16 cellular contexts compared by ENCODE assay signal in the genomic region with DNA sequence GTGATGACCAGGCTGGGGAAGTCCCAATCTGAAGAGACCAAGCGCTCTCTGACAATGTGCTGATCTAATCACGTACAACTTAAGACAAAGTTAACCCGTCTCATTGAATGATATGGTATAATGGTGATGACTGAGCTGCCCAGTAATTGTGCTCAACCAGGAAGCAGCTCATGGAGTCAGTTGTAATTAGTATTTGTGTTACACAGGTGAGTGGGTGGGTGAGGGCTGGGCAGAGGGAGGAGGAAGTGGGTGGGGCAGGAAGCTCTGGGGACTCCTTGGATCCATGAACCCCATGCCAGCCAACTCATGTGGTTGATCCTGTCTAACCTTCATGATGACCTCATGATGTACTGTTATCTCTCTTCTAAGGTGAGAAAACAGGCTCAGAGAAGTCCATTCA. TPM values are rescaled to one million over a fixed set of nuclear protein-coding genes. Genes with fewer than 3 reads are reported as not detected.
A peak's percentile ranks its signal among the peaks of the same experiment; 100 is the strongest.
DNase-seq lines count a peak whose midpoint lies in the region; ATAC-seq, FAIRE-seq and TF ChIP-seq lines count a peak whose summit lies in the region.
"Had no signal": no experiment of that assay in that cellular context is flagged by ENCODE, and none has a peak within 500 bp of the region (broad histone marks: within the 10 kb centered on the region; RNA-seq: fewer than 3 reads in every experiment).

No MANE protein-coding gene starts in this region.

- H4K8ac ChIP-seq in IMR-90 (ENCODE audit: low read depth in 2 of 2, low read length in 2 of 2) = no peak overlapping the region

- TF ChIP-seq RAD21 in IMR-90 (IDR thresholded peaks at IDR 0.05; ENCODE audit: low read length) = no peak

- no peak overlapping the region for H3K56ac ChIP-seq in IMR-90 (ENCODE audit: extremely low read depth, insufficient read depth, low read length)

- WGBS in IMR-90 (ENCODE audit: extremely low coverage in 2 of 2, insufficient read length in 1 of 2), 2 experiments = 94% methylated on average over 2 of the region's 3 CpGs; no CpG with 5 or more reads in 1 of the 2 experiments

- H4K20me1 ChIP-seq in IMR-90 (ENCODE audit: insufficient read depth, low read length) = peaks cover 41% of the 10 kb centered on the region

- FAIRE-seq in GM19239 (lab: Jason Lieb, UNC) = no peak
- FAIRE-seq: TTC549 had no signal

- intact Hi-C loops in IMR-90 (cut with micrococcal nuclease) = no loop called here
- intact Hi-C loops in activated CD8-positive, alpha-beta T cell treated with anti-CD3 and anti-CD28 coated beads for 36 hours (cut with micrococcal nuclease) = no loop called here

- no peak overlapping the region for H3K18ac ChIP-seq in IMR-90 (ENCODE audit: low read depth, low read length)

- no peak overlapping the region for H3K4me3 ChIP-seq in IMR-90 (ENCODE audit: insufficient read depth, low read depth, low read length)
- no peak overlapping the region for H3K4me3 ChIP-seq in H7 (ENCODE audit: insufficient read depth, low read depth, low read length)
- H3K4me3 ChIP-seq: gastroesophageal sphincter, ovary had no signal

- H2BK20ac ChIP-seq in IMR-90 (ENCODE audit: low read depth, low read length) = no peak overlapping the region

- H3K4ac ChIP-seq in IMR-90 (ENCODE audit: low read depth, low read length) = no peak overlapping the region

- H3K79me1 ChIP-seq in IMR-90 (ENCODE audit: low read depth in 1 of 2, low read length in 2 of 2) = peaks cover 37 to 86% of the 10 kb centered on the region in 2 experiments

- ATAC-seq in IMR-90 (ENCODE audit: low read depth) (no peak), GM21526 (IDR thresholded peaks at IDR 0.05; ENCODE audit: low FRiP score, unreplicated experiment) (no peak)
- no peak for ATAC-seq in activated CD8-positive, alpha-beta T cell treated with anti-CD3 and anti-CD28 coated beads for 36 hours
- ATAC-seq: gastroesophageal sphincter, left cardiac atrium had no signal

- POLR2A ChIA-PET in IMR-90 (lab: Charles Lee; ENCODE audit: unreplicated experiment) = no interaction called here
- POLR2A ChIA-PET in activated CD8-positive, alpha-beta T cell treated with anti-CD3 and anti-CD28 coated beads for 36 hours (lab: Charles Lee) = interaction anchor here (1.7 to 4.2 kb wide), 4 partner anchors 9 to 46 kb away, joined by 5 to 22 read pairs (median 8); no protein-coding TSS in a partner anchor

- H3K9me3 ChIP-seq in IMR-90 (ENCODE audit: control insufficient read depth, insufficient read depth, low read length) = no peaks in the 10 kb centered on the region
- H3K9me3 ChIP-seq: gastroesophageal sphincter, ovary had no signal

- peak overlapping the region; percentile 56 for H2AK5ac ChIP-seq in IMR-90 (ENCODE audit: low read depth, low read length)

- peak; percentile 35 for DNase-seq in COR-L47 (lab: John Stamatoyannopoulos, UW)
- no peak for DNase-seq in IMR-90
- DNase-seq in activated CD8-positive, alpha-beta T cell treated with anti-CD3 and anti-CD28 coated beads for 36 hours = peak; percentile 44
- peak; percentile 89 for DNase-seq in kidney tubule cell (ENCODE audit: low spot score)
- DNase-seq in NOMO-1 treated with dmso at 0.1 percent for 144 hours (lab: John Stamatoyannopoulos, UW; ENCODE audit: unreplicated experiment) = no peak
- DNase-seq in GM19239 (ENCODE audit: insufficient read length, low spot score) = no peak
- DNase-seq in H7 = no peak
- DNase-seq: activated gamma-delta T cell treated with Interleukin-2 at 50 U/mL for 16 hours, EL, left cardiac atrium, NCI-H1105 treated with DMSO at 0.1 percent for 48 hours, ovary had no signal

- H4K91ac ChIP-seq in IMR-90 (ENCODE audit: insufficient read depth, low read depth, low read length) = no peak overlapping the region

- peaks cover 85% of the 10 kb centered on the region for H3K4me1 Mint-ChIP-seq in activated CD8-positive, alpha-beta T cell treated with anti-CD3 and anti-CD28 coated beads for 36 hours (ENCODE audit: low read depth)

- no peak overlapping the region; the same call in 1 of the 2 replicates for H3K23ac ChIP-seq in IMR-90 (ENCODE audit: low read depth, low read length)

- H4K5ac ChIP-seq in IMR-90 (ENCODE audit: low read depth, low read length) = no peak overlapping the region

- H2BK120ac ChIP-seq in IMR-90 (ENCODE audit: low read depth, low read length) = no peak overlapping the region

- H3K36me3 ChIP-seq in IMR-90 (ENCODE audit: control insufficient read depth, insufficient read depth, low read length) (peaks cover 4% of the 10 kb centered on the region; the same call in 1 of the 2 replicates), H7 (replicated peaks; ENCODE audit: control insufficient read depth, insufficient read depth, low read length) (no peaks in the 10 kb centered on the region)
- H3K36me3 ChIP-seq: ovary had no signal

- peaks cover 22% of the 10 kb centered on the region for H3K36me3 Mint-ChIP-seq in activated CD8-positive, alpha-beta T cell treated with anti-CD3 and anti-CD28 coated beads for 36 hours (ENCODE audit: low read depth)

- in situ Hi-C loops in IMR-90 (cut with MboI; ENCODE audit: low sequenced_read_pairs) = no loop called here

- H3K9me1 ChIP-seq in IMR-90 (ENCODE audit: insufficient read depth, low read length) = peaks cover 34% of the 10 kb centered on the region

- no peak overlapping the region for H3K14ac ChIP-seq in IMR-90 (replicated peaks; ENCODE audit: low read depth, low read length)

- no peaks in the 10 kb centered on the region for H3K9me3 Mint-ChIP-seq in activated CD8-positive, alpha-beta T cell treated with anti-CD3 and anti-CD28 coated beads for 36 hours
- H3K9me3 Mint-ChIP-seq: dendritic cell treated with granulocyte-macrophage colony-stimulating factor and Interleukin-4, amounts not matched to agents 40 ng/mL and 50 ng/mL, for 4 days had no signal

- BruUV-seq in IMR-90 (replicated peaks; lab: Mats Ljungman, UMichigan) = no TSS peak

- CTCF ChIA-PET in IMR-90 (lab: Yijun Ruan, JAX) = interaction anchor here (1.5 kb wide), 1 partner anchor 69 kb away, joined by 3 read pairs; no protein-coding TSS in a partner anchor
- CTCF ChIA-PET in activated CD8-positive, alpha-beta T cell treated with anti-CD3 and anti-CD28 coated beads for 36 hours (lab: Charles Lee) = interaction anchor here (1.3 to 2.9 kb wide), 7 partner anchors 8 to 67 kb away, joined by 3 to 14 read pairs (median 6); a partner anchor contains a TSS

- H3K27ac ChIP-seq in IMR-90 (ENCODE audit: insufficient read depth, low read length) = no peak overlapping the region
- H3K27ac ChIP-seq: ovary had no signal

- H3K27ac Mint-ChIP-seq in activated CD8-positive, alpha-beta T cell treated with anti-CD3 and anti-CD28 coated beads for 36 hours = peak overlapping the region; percentile 73
- H3K27ac Mint-ChIP-seq: dendritic cell treated with granulocyte-macrophage colony-stimulating factor and Interleukin-4, amounts not matched to agents 40 ng/mL and 50 ng/mL, for 4 days had no signal

- H2AK9ac ChIP-seq in IMR-90 (replicated peaks; ENCODE audit: low read depth, low read length, poor library complexity) = no peak overlapping the region

- no peaks in the 10 kb centered on the region for H3K27me3 Mint-ChIP-seq in activated CD8-positive, alpha-beta T cell treated with anti-CD3 and anti-CD28 coated beads for 36 hours

- dilution Hi-C loops in IMR-90 (cut with HindIII; ENCODE audit: low sequenced_read_pairs, unreplicated experiment) = no loop called here

- no peak for TF ChIP-seq POLR2A in IMR-90 (IDR thresholded peaks at IDR 0.05; ENCODE audit: low read depth, low read length)

- no peak overlapping the region for H3K4me2 ChIP-seq in IMR-90 (ENCODE audit: low read depth, low read length)

- no peak overlapping the region for H2AFZ ChIP-seq in IMR-90 (replicated peaks; ENCODE audit: low read length, poor library complexity)

- no peak for TF ChIP-seq CTCF in IMR-90 (conservative IDR thresholded peaks at IDR 0.05; ENCODE audit: low read depth, low read length)
- TF ChIP-seq CTCF in activated CD8-positive, alpha-beta T cell treated with anti-CD3 and anti-CD28 coated beads for 36 hours (IDR thresholded peaks at IDR 0.05) = no peak

- H3K9ac ChIP-seq in IMR-90 (ENCODE audit: low read depth, low read length) = no peak overlapping the region

- H2BK15ac ChIP-seq in IMR-90 (ENCODE audit: low read depth, low read length) = no peak overlapping the region

- H3K4me3 Mint-ChIP-seq in activated CD8-positive, alpha-beta T cell treated with anti-CD3 and anti-CD28 coated beads for 36 hours = no peak overlapping the region
- H3K4me3 Mint-ChIP-seq: dendritic cell treated with granulocyte-macrophage colony-stimulating factor and Interleukin-4, amounts not matched to agents 40 ng/mL and 50 ng/mL, for 4 days had no signal

- H3K27me3 ChIP-seq in IMR-90 (ENCODE audit: control insufficient read depth, insufficient read depth, low read length) (no peaks in the 10 kb centered on the region), H7 (ENCODE audit: control insufficient read depth, insufficient read depth, low read length) (no peaks in the 10 kb centered on the region)
- H3K27me3 ChIP-seq: gastroesophageal sphincter, ovary had no signal

- peaks cover 26% of the 10 kb centered on the region for H3K4me1 ChIP-seq in IMR-90 (ENCODE audit: control insufficient read depth, insufficient read depth, low read length)

- H2BK5ac ChIP-seq in IMR-90 (ENCODE audit: low read depth, low read length, poor library complexity, severe bottlenecking) = no peak overlapping the region

TF ChIP-seq in IMR-90, 13 proteins besides CTCF, POLR2A, EP300 and RAD21:
- TF ChIP-seq, protein P1, sequence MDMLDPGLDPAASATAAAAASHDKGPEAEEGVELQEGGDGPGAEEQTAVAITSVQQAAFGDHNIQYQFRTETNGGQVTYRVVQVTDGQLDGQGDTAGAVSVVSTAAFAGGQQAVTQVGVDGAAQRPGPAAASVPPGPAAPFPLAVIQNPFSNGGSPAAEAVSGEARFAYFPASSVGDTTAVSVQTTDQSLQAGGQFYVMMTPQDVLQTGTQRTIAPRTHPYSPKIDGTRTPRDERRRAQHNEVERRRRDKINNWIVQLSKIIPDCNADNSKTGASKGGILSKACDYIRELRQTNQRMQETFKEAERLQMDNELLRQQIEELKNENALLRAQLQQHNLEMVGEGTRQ (IDR thresholded peaks at IDR 0.05; ENCODE audit: low read depth, low read length) = no peak
- TF ChIP-seq MXI1 (IDR thresholded peaks at IDR 0.05; ENCODE audit: borderline replicate concordance, low read depth, low read length) = no peak

RNA-seq across cellular contexts. Expression of a gene that starts 8.7 kb away (rescaled TPM):
- 60.0 and 61.8 TPM in 2 replicates for total RNA-seq in IMR-90 (2012; rRNA removed)
- polyA plus RNA-seq in IMR-90 (2012; rRNA removed) = 124 and 133 TPM in 2 replicates
- polyA plus RNA-seq in IMR-90 (2012; cell fraction: cytosol; rRNA removed) = 90.4 and 122 TPM in 2 replicates
- 71.7 and 82.4 TPM in 2 replicates for polyA plus RNA-seq in IMR-90 (2012; cell fraction: nucleus; rRNA removed; ENCODE audit: low replicate concordance)
- total RNA-seq in activated CD8-positive, alpha-beta T cell treated with anti-CD3 and anti-CD28 coated beads for 36 hours = 100 to 1,000 TPM; 118 to 127 TPM
- 46.4 and 53.8 TPM in 2 replicates for total RNA-seq in H7 (2014; rRNA removed; shearing (Covaris generic))

Comparison
In these comparisons a context has a peak if more than half of its experiments do, and no peak if none do; other contexts are left out.
1. DNase-seq: peak in COR-L47 (single experiment), activated CD8-positive, alpha-beta T cell treated with anti-CD3 and anti-CD28 coated beads for 36 hours (single experiment) and kidney tubule cell (single experiment); none in IMR-90 (single experiment), NOMO-1 treated with dmso at 0.1 percent for 144 hours (single experiment), GM19239 (single experiment) and H7 (single experiment).